Comparison of ENCODE assay signal across 8 cellular contexts in the genomic region with DNA sequence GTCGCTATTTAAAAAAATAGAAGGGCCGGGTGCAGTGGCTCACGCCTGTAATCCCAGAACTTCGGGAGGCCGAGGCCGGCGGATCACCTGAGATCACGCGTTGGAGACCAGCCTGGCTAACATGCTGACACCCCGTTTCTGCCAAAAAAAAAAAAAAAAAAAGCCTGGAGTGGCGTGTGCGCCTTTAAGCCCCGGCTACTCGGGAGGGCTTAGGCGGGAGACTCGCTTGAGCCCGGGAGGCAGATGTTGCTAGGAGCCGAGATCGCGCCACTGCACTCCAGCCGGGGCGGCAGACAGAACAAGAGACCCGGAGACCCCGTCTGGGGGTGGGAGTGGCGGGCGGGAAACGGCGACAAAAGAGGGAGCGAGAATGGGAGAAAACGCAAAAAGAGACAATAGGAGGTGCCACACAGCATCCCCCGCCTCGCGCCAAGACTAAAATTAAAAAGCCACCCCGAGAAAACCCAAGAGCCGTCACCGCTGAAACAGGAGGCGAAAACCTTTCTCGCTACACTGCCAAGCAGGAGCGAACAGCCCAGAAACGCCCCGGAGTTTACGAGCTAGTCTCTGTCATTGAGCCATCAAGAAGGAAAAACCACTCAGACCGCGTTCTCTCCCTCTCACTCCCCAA. TPM values are rescaled to one million over a fixed set of nuclear protein-coding genes. Genes with fewer than 3 reads are reported as not detected.
A peak's percentile ranks its signal among the peaks of the same experiment; 100 is the strongest.
DNase-seq lines count a peak whose midpoint lies in the region; ATAC-seq, FAIRE-seq and TF ChIP-seq lines count a peak whose summit lies in the region.
"Not testable (repeated sequence)": the region's sequence is repeated elsewhere in the genome, so short reads cannot be mapped to it uniquely, and the experiment has no call there.

No MANE protein-coding gene starts in this region.

- CTCF ChIA-PET in WTC11 (lab: Charles Lee); H1 (lab: Charles Lee; ENCODE audit: partially characterized antibody): not testable (repeated sequence)

- H2BK120ac ChIP-seq in H1 (replicated peaks; ENCODE audit: low read depth, low read length) = not testable (repeated sequence)

- H3K23me2 ChIP-seq in H1 (ENCODE audit: low read depth, low read length) = not testable (repeated sequence)

- not testable (repeated sequence) for H2BK5ac ChIP-seq in H1 (ENCODE audit: low read depth, low read length)

- H2AK5ac ChIP-seq in H1 (ENCODE audit: low read depth, low read length) = not testable (repeated sequence)

- H3K36me3 Mint-ChIP-seq in WTC11 = not testable (repeated sequence)

- TF ChIP-seq RAD21 in H1 (IDR thresholded peaks at IDR 0.05 in 1 of 2, conservative IDR thresholded peaks at IDR 0.05 in 1 of 2; ENCODE audit: low read depth in 2 of 2, low read length in 2 of 2) = not testable (repeated sequence)

- TF ChIP-seq POLR2A in H1 (IDR thresholded peaks at IDR 0.05; ENCODE audit: control extremely low read depth in 1 of 2, low read depth in 2 of 2, low read length in 2 of 2) = not testable (repeated sequence)

- H3K9me3 Mint-ChIP-seq in WTC11 = not testable (repeated sequence)

- not testable (repeated sequence) for H3K56ac ChIP-seq in H1 (replicated peaks; ENCODE audit: insufficient read length, low read depth, low read length)

- H4K91ac ChIP-seq in H1 (replicated peaks; ENCODE audit: insufficient read length, low read length) = not testable (repeated sequence)

- WGBS in H1 (ENCODE audit: extremely low coverage in 1 of 2, insufficient coverage in 1 of 2, insufficient read length in 1 of 2, insufficient replicate concordance in 2 of 2, low coverage in 1 of 2, low lambda C conversion rate in 2 of 2, missing lambda C conversion rate in 1 of 2), 2 experiments = 2% methylated on average over 9 of the region's 44 CpGs; no CpG with 5 or more reads in 1 of the 2 experiments
- WGBS in thymus = 0% methylated on average over 25 of the region's 44 CpGs

- not testable (repeated sequence) for H3K27me3 Mint-ChIP-seq in WTC11 (ENCODE audit: low read depth)

- not testable (repeated sequence) for H4K5ac ChIP-seq in H1 (ENCODE audit: insufficient read length, low read depth, low read length)

- not testable (repeated sequence) for H3K27ac ChIP-seq in H1 (ENCODE audit: low read depth, low read length)
- peak overlapping the region; percentile 74 for H3K27ac ChIP-seq in thymus (ENCODE audit: low read depth)

- DNase-seq in WTC11 (ENCODE audit: low spot score) (peak; percentile 88), H1 (ENCODE audit: low read depth in 1 of 2, low spot score in 2 of 2) (peak in 1 of 2 experiments; percentile 84), mucosa of descending colon (peak; percentile 80 to 89 (median 89))
- peak; percentile 67 to 75 for DNase-seq in activated T-helper 1 cell treated with anti-CD3 and anti-CD28 coated beads, Interleukin-2, amount 50 U/mL, for 16 hours (ENCODE audit: low read depth in 1 of 2, low spot score in 1 of 2)
- DNase-seq in stimulated activated CD4-positive, alpha-beta T cell treated with anti-CD3 and anti-CD28 coated beads, Interleukin-1b, Interleukin-23, amount 100 ng/mL, for 48 hours = peak; percentile 90

- TF ChIP-seq CTCF in WTC11 (IDR thresholded peaks at IDR 0.05); H1 (IDR thresholded peaks at IDR 0.05; ENCODE audit: control extremely low read depth in 1 of 3, insufficient read depth in 1 of 3, low read depth in 1 of 3, low read length in 3 of 3); mucosa of descending colon (IDR thresholded peaks at IDR 0.05): not testable (repeated sequence)

- H3K79me1 ChIP-seq in H1 (ENCODE audit: low read depth, low read length) = not testable (repeated sequence)

- not testable (repeated sequence) for H3K36me3 ChIP-seq in H1 (ENCODE audit: control insufficient read depth in 2 of 4, insufficient read depth in 4 of 4, low read length in 3 of 4); mucosa of descending colon (ENCODE audit: low read depth); thymus (ENCODE audit: control insufficient read depth, insufficient read depth)

- peak overlapping the region; percentile 49 for H3K4me3 Mint-ChIP-seq in WTC11

- not testable (repeated sequence) for TF ChIP-seq EP300 in H1 (IDR thresholded peaks at IDR 0.05; ENCODE audit: borderline replicate concordance in 1 of 2, low read depth in 2 of 2, low read length in 2 of 2)

- H3K79me2 ChIP-seq in H1 (ENCODE audit: control insufficient read depth in 1 of 2, insufficient read depth in 2 of 2, low read length in 2 of 2) = not testable (repeated sequence)

- H3K18ac ChIP-seq in H1 (ENCODE audit: extremely low read depth, low read length) = not testable (repeated sequence)

- H2BK15ac ChIP-seq in H1 (ENCODE audit: low read length) = not testable (repeated sequence)

- H3K4me3 ChIP-seq in H1 (ENCODE audit: extremely low read depth in 1 of 4, insufficient read depth in 2 of 4, low read depth in 3 of 4, low read length in 4 of 4); mucosa of descending colon; thymus (ENCODE audit: low read length): not testable (repeated sequence)

- not testable (repeated sequence) for H3K4ac ChIP-seq in H1 (replicated peaks; ENCODE audit: insufficient read length, low read depth, low read length)

- H3K27ac Mint-ChIP-seq in WTC11 = peak overlapping the region; percentile 83; the same call in 1 of the 2 replicates

- not testable (repeated sequence) for H4K8ac ChIP-seq in H1 (ENCODE audit: extremely low read depth, insufficient read depth, low read length)

- H3K4me2 ChIP-seq in H1 (ENCODE audit: insufficient read depth in 1 of 2, low read depth in 2 of 2, low read length in 2 of 2) = not testable (repeated sequence)

- H2BK20ac ChIP-seq in H1 (ENCODE audit: low read length) = not testable (repeated sequence)

- H2BK12ac ChIP-seq in H1 (ENCODE audit: low read depth, low read length) = not testable (repeated sequence)

- H2AFZ ChIP-seq in H1 (ENCODE audit: low read length) = not testable (repeated sequence)

- H3K9ac ChIP-seq in H1 (replicated peaks in 1 of 4; ENCODE audit: extremely low read depth in 1 of 4, low read depth in 3 of 4, low read length in 3 of 4) = not testable (repeated sequence)

- H4K20me1 ChIP-seq in H1 (replicated peaks in 1 of 2; ENCODE audit: control insufficient read depth in 1 of 2, insufficient read depth in 2 of 2, low read length in 2 of 2) = not testable (repeated sequence)

- H3K4me1 ChIP-seq in H1 (replicated peaks in 1 of 4; ENCODE audit: control insufficient read depth in 3 of 4, insufficient read depth in 4 of 4, low read length in 3 of 4); mucosa of descending colon (ENCODE audit: low read depth); thymus (ENCODE audit: control insufficient read depth, insufficient read depth, low read length): not testable (repeated sequence)

- not testable (repeated sequence) for H3K9me3 ChIP-seq in H1 (ENCODE audit: insufficient read depth in 2 of 2, low read depth in 1 of 2, low read length in 1 of 2); mucosa of descending colon; thymus (ENCODE audit: control insufficient read depth)

- POLR2A ChIA-PET in WTC11 (lab: Charles Lee); H1 (lab: Charles Lee; ENCODE audit: partially characterized antibody): not testable (repeated sequence)

- intact Hi-C loops in mucosa of descending colon (cut with DNase I, micrococcal nuclease) = not testable (repeated sequence)

- H3K27me3 ChIP-seq in H1 (replicated peaks in 1 of 4; ENCODE audit: control insufficient read depth in 3 of 4, extremely low read depth in 1 of 4, insufficient read depth in 3 of 4, low read length in 3 of 4); thymus (ENCODE audit: control insufficient read depth, insufficient read depth): not testable (repeated sequence)

- ATAC-seq in GM18517 (IDR thresholded peaks at IDR 0.05; ENCODE audit: unreplicated experiment) = peak; percentile 20
- ATAC-seq in HG02885 (IDR thresholded peaks at IDR 0.05; ENCODE audit: poor library complexity, unreplicated experiment) = peak; percentile 50
- peak; percentile 32 for ATAC-seq in WTC11
- peak; percentile 41 for ATAC-seq in mucosa of descending colon

- not testable (repeated sequence) for H3K4me1 Mint-ChIP-seq in WTC11

- not testable (repeated sequence) for H3K23ac ChIP-seq in H1 (ENCODE audit: insufficient read length)

- H3K14ac ChIP-seq in H1 (ENCODE audit: insufficient read length) = not testable (repeated sequence)

- not testable (repeated sequence) for FAIRE-seq in H1 (lab: Jason Lieb, UNC)

TF ChIP-seq in WTC11, 78 proteins besides CTCF, POLR2A, EP300 and RAD21 (continues in another document):
- TF ChIP-seq TEAD1 (CRISPR knock-in tag; IDR thresholded peaks at IDR 0.05) = 0 out of 2 replicates have a peak, but pooled peaks have one; percentile 29

TF ChIP-seq in H1, 55 proteins besides CTCF, POLR2A, EP300 and RAD21:
- TF ChIP-seq TAF7 (optimal IDR thresholded peaks at IDR 0.05; ENCODE audit: borderline replicate concordance, low read depth, low read length) = peak; percentile 65

RNA-seq across cellular contexts. Expression of a gene that starts 16.7 kb away (rescaled TPM):
- total RNA-seq in WTC11 (2021) (0.50 to 0.59 TPM (median 0.55 TPM) in 3 replicates), mucosa of descending colon (1 to 10 TPM; 1.2 to 2.5 (median 1.8) TPM)
- 0.24 and 0.29 TPM in 2 replicates for total RNA-seq in H1 (2021; fragmentation: NEBNext Ultra II Directional; extraction: Animal tissue kit (Norgen Biotek cat#: 25700))
- polyA plus RNA-seq in H1 (2011; rRNA removed) (0.18 and 0.24 TPM in 2 replicates), thymus (22.5 TPM)
- polyA plus RNA-seq in H1 (2011; cell fraction: cytosol; rRNA removed) = 0.23 TPM
- polyA plus RNA-seq in H1 (2011; cell fraction: nucleus; rRNA removed) = 0.93 TPM
- polyA plus RNA-seq in H1 (2012, experiment 1 of 2) = 0.16 to 0.19 TPM in 2 of 4 replicates, not detected in the others
- 0.17 TPM for polyA plus RNA-seq in H1 (2012, experiment 2 of 2)
- 0.43 TPM for polyA plus RNA-seq in H1 (2013, experiment 1 of 2)
- 0.24 TPM for polyA plus RNA-seq in H1 (2013, experiment 2 of 2)
- 0.19 TPM in 1 of 2 replicates, not detected in the other for polyA minus RNA-seq in H1 (2011; rRNA and poly(A)+ RNA removed)
- polyA minus RNA-seq in H1 (2011; cell fraction: cytosol; rRNA and poly(A)+ RNA removed) = not detected
- 1.00 TPM for polyA minus RNA-seq in H1 (2011; cell fraction: nucleus; rRNA and poly(A)+ RNA removed)

RNA-seq across cellular contexts. Expression of a gene that starts 58.9 kb away (rescaled TPM):
- 26.6 to 31.4 TPM (median 27.7 TPM) in 3 replicates for total RNA-seq in WTC11 (2021)
- 28.7 and 29.0 TPM in 2 replicates for total RNA-seq in H1 (2021; fragmentation: NEBNext Ultra II Directional; extraction: Animal tissue kit (Norgen Biotek cat#: 25700))
- polyA plus RNA-seq in H1 (2011; rRNA removed) = 15.4 and 21.3 TPM in 2 replicates
- 14.3 TPM for polyA plus RNA-seq in H1 (2011; cell fraction: cytosol; rRNA removed)
- polyA plus RNA-seq in H1 (2011; cell fraction: nucleus; rRNA removed) = 29.6 TPM
- 13.8 to 20.5 TPM (median 18.5 TPM) in 4 replicates for polyA plus RNA-seq in H1 (2012, experiment 1 of 2)
- polyA plus RNA-seq in H1 (2012, experiment 2 of 2) = 20.3 TPM
- 13.9 TPM for polyA plus RNA-seq in H1 (2013, experiment 1 of 2)
- 13.4 TPM for polyA plus RNA-seq in H1 (2013, experiment 2 of 2)
- polyA minus RNA-seq in H1 (2011; rRNA and poly(A)+ RNA removed) = 20.1 and 21.0 TPM in 2 replicates
- 21.6 TPM for polyA minus RNA-seq in H1 (2011; cell fraction: cytosol; rRNA and poly(A)+ RNA removed)
- polyA minus RNA-seq in H1 (2011; cell fraction: nucleus; rRNA and poly(A)+ RNA removed) = 22.7 TPM
- total RNA-seq in mucosa of descending colon = 10 to 100 TPM; 18.9 to 40.4 (median 29.1) TPM
- polyA plus RNA-seq in thymus = 7.7 TPM
